Comparison of ENCODE assay signal across 16 cellular contexts in genomic region chr2:144774786-144775185, GRCh38.
"Had no signal": no experiment of that assay in that cellular context is flagged by ENCODE, and none has a peak within 500 bp of the region (broad histone marks: within the 10 kb centered on the region; RNA-seq: fewer than 3 reads in every experiment).

No MANE protein-coding gene starts in this region.

- H3K36me3 ChIP-seq: pancreas, spleen, suprapubic skin, upper lobe of left lung had no signal

- H3K9me3 ChIP-seq: pancreas, spleen, suprapubic skin, upper lobe of left lung had no signal

- H3K27ac ChIP-seq: dorsolateral prefrontal cortex, pancreas, spleen, suprapubic skin, upper lobe of left lung had no signal

- DNase-seq: activated CD4-positive, alpha-beta T cell treated with anti-CD3 and anti-CD28 coated beads, Interleukin-2, amount 10 ng/mL, durations not matched to agents 24 days and 14 days; activated CD4-positive, CD25-positive, alpha-beta regulatory T cell; activated CD8-positive, alpha-beta memory T cell treated with anti-CD3 and anti-CD28 coated beads, Interleukin-2, amount 50 U/mL, for 4 hours; activated CD8-positive, alpha-beta T cell treated with anti-CD3 and anti-CD28 coated beads, Interleukin-2, amount 10 ng/mL, durations not matched to agents 7 days and 5 days; activated gamma-delta T cell; activated T-cell treated with anti-CD3 and anti-CD28 coated beads, Interleukin-2, amount 50 U/mL, for 72 hours; dorsolateral prefrontal cortex; endodermal cell; islet precursor cell; pancreas; spleen; upper lobe of left lung had no signal

- ATAC-seq: activated CD8-positive, alpha-beta T cell treated with anti-CD3 and anti-CD28 coated beads, Interleukin-2, amount 10 ng/mL, durations not matched to agents 7 days and 5 days; activated naive CD4-positive, alpha-beta T cell treated with anti-CD3 and anti-CD28 coated beads, Interleukin-2, amount 50 U/mL, for 72 hours; activated T-cell treated with anti-CD3 and anti-CD28 coated beads, Interleukin-2, amount 50 U/mL, for 72 hours; left lobe of liver; pancreas; sciatic nerve had no signal

- H3K4me1 ChIP-seq: pancreas, upper lobe of left lung had no signal

- H3K4me3 ChIP-seq: dorsolateral prefrontal cortex, pancreas, spleen, suprapubic skin, upper lobe of left lung had no signal

- H3K27me3 ChIP-seq: dorsolateral prefrontal cortex, pancreas, spleen, suprapubic skin, upper lobe of left lung had no signal
